In genomic region chr6:106134906-106135634, GRCh38 we compare ENCODE assay signal across 2 cellular contexts.
TF ChIP-seq lines count a peak whose summit lies in the region.

No MANE protein-coding gene starts in this region.

TF ChIP-seq in A549, 52 proteins besides CTCF, POLR2A, EP300 and RAD21 (continued from another document):
- TF ChIP-seq MAX (IDR thresholded peaks at IDR 0.05) (peak; percentile 43), ZFP36 (IDR thresholded peaks at IDR 0.05; ENCODE audit: borderline replicate concordance, partially characterized antibody) (no peak), KDM5A (IDR thresholded peaks at IDR 0.05) (no peak), PHF8 (IDR thresholded peaks at IDR 0.05; ENCODE audit: borderline replicate concordance, low read depth) (no peak), MAFK (IDR thresholded peaks at IDR 0.05; ENCODE audit: partially characterized antibody) (peak; percentile 60), BHLHE40 (IDR thresholded peaks at IDR 0.05; ENCODE audit: low read depth, low read length) (no peak), RCOR1 (IDR thresholded peaks at IDR 0.05; ENCODE audit: low read depth, low read length) (no peak)

TF ChIP-seq in SK-N-SH treated with all-trans-retinoic acid at 6 μM for 48 hours, 23 proteins besides CTCF, POLR2A, EP300 and RAD21 (continued from another document):
- no peak for TF ChIP-seq TSHZ2 (CRISPR knock-in tag; IDR thresholded peaks at IDR 0.05)
- no peak for TF ChIP-seq RARB (CRISPR knock-in tag; IDR thresholded peaks at IDR 0.05)
- TF ChIP-seq TOX (CRISPR knock-in tag; IDR thresholded peaks at IDR 0.05; ENCODE audit: borderline replicate concordance): no peak
- TF ChIP-seq CSRNP3 (CRISPR knock-in tag; IDR thresholded peaks at IDR 0.05): no peak
- no peak for TF ChIP-seq ISL1 (CRISPR knock-in tag; IDR thresholded peaks at IDR 0.05)
- no peak for TF ChIP-seq ZNF8 (CRISPR knock-in tag; IDR thresholded peaks at IDR 0.05)
- no peak for TF ChIP-seq ZNF70 (CRISPR knock-in tag; IDR thresholded peaks at IDR 0.05)
